28 cellular contexts compared by ENCODE assay signal in the genomic region with DNA sequence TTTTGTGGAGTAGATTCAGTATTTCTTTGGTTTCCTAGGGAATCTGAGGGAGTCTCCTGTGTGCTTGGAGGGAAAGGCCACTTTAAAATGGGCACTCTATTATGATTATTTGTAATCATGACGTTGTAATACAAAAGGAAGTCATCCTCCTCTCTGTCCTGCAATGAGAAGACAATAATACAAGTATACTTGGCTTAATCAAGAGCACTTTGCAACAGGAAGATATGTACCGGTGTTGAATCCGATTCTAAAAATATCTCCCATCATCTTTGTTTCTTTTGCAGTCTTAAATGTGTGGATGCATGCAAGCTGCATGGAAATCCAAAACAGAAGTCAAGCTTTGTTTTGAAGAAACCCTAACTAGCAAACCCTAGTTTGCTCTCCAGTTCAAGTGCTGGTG.
DNase-seq lines count a peak whose midpoint lies in the region; ATAC-seq and TF ChIP-seq lines count a peak whose summit lies in the region.
"Had no signal": no experiment of that assay in that cellular context is flagged by ENCODE, and none has a peak within 500 bp of the region (broad histone marks: within the 10 kb centered on the region; RNA-seq: fewer than 3 reads in every experiment).

No MANE protein-coding gene starts in this region.

- no TSS peak for BruUV-seq in mammary epithelial cell (replicated peaks; lab: Mats Ljungman, UMichigan)

- H3K36me3 ChIP-seq in OCI-LY3 (replicated peaks; ENCODE audit: low read depth, low read length) (no peaks in the 10 kb centered on the region), adipocyte (ENCODE audit: control insufficient read depth, insufficient read depth, low read length, severe bottlenecking) (no peaks in the 10 kb centered on the region), mammary epithelial cell (ENCODE audit: insufficient read depth, low read length) (no peaks in the 10 kb centered on the region)
- H3K36me3 ChIP-seq: HAP-1 had no signal

- no peak for TF ChIP-seq CTCF in OCI-LY3 (IDR thresholded peaks at IDR 0.05; ENCODE audit: low read depth, low read length)
- TF ChIP-seq CTCF in mammary epithelial cell (conservative IDR thresholded peaks at IDR 0.05 in 1 of 2, IDR thresholded peaks at IDR 0.05 in 1 of 2; ENCODE audit: extremely low read depth in 1 of 2, insufficient read depth in 1 of 2, low read depth in 1 of 2, low read length in 2 of 2), result no peak

- intact Hi-C loops in mammary epithelial cell (cut with micrococcal nuclease), result no loop called here

- no peaks in the 10 kb centered on the region for H3K4me1 ChIP-seq in OCI-LY3 (ENCODE audit: low read length)
- peaks cover 42% of the 10 kb centered on the region for H3K4me1 ChIP-seq in adipocyte (ENCODE audit: control insufficient read depth, insufficient read depth, low read length)
- no peaks in the 10 kb centered on the region for H3K4me1 ChIP-seq in mammary epithelial cell (ENCODE audit: insufficient read depth, low read length)
- H3K4me1 ChIP-seq: HAP-1 had no signal

- H3K9ac ChIP-seq in OCI-LY3 (ENCODE audit: low read length) (no peak overlapping the region), adipocyte (ENCODE audit: low read length) (peak overlapping the region; percentile 13), mammary epithelial cell (ENCODE audit: insufficient read depth, low read length) (no peak overlapping the region)

- H2AFZ ChIP-seq in OCI-LY3 (ENCODE audit: low read depth, low read length) (no peak overlapping the region), mammary epithelial cell (ENCODE audit: low read depth, low read length) (no peak overlapping the region)

- H3K4me3 ChIP-seq in OCI-LY3 (ENCODE audit: low read length), result no peak overlapping the region
- no peak overlapping the region for H3K4me3 ChIP-seq in adipocyte (ENCODE audit: low read length)
- no peak overlapping the region for H3K4me3 ChIP-seq in mammary epithelial cell (replicated peaks in 1 of 3; ENCODE audit: insufficient read depth in 1 of 3, low read depth in 2 of 3, low read length in 3 of 3)
- H3K4me3 ChIP-seq: GM12878, HAP-1 had no signal

- in situ Hi-C loops in mammary epithelial cell (cut with MboI; ENCODE audit: low sequenced_read_pairs in 2 of 2), result no loop called here

- H3K27me3 ChIP-seq in OCI-LY3 (ENCODE audit: low read depth, low read length) (peaks cover 5% of the 10 kb centered on the region; the same call in 1 of the 2 replicates), adipocyte (replicated peaks; ENCODE audit: control insufficient read depth, insufficient read depth, low read length) (no peaks in the 10 kb centered on the region), layer of hippocampus (ENCODE audit: control insufficient read depth, insufficient read depth, low read length) (no peaks in the 10 kb centered on the region), mammary epithelial cell (ENCODE audit: insufficient read depth, low read length) (no peaks in the 10 kb centered on the region)

- H3K4me2 ChIP-seq in OCI-LY3 (ENCODE audit: low read length), result 0 out of 2 replicates have a peak overlapping the region, but pooled peaks have one; percentile 14
- no peak overlapping the region for H3K4me2 ChIP-seq in mammary epithelial cell (ENCODE audit: insufficient read depth, low read depth, low read length)

- H3K27ac ChIP-seq in OCI-LY3 (ENCODE audit: low read length) (no peak overlapping the region), layer of hippocampus (ENCODE audit: low read depth, low read length) (peak overlapping the region; percentile 63), substantia nigra (ENCODE audit: low read depth, low read length, poor library complexity, severe bottlenecking) (peak overlapping the region; percentile 100), mammary epithelial cell (ENCODE audit: insufficient read depth, low read depth, low read length) (no peak overlapping the region)
- H3K27ac ChIP-seq: C4-2B, RWPE1 had no signal

- H3K79me2 ChIP-seq in OCI-LY3 (ENCODE audit: low read length) (no peaks in the 10 kb centered on the region), mammary epithelial cell (ENCODE audit: insufficient read depth, low read length) (no peaks in the 10 kb centered on the region)

- no peak for DNase-seq in adipocyte (ENCODE audit: low read depth)
- no peak for DNase-seq in substantia nigra (lab: John Stamatoyannopoulos, UW)
- DNase-seq in NCI-H146 treated with DMSO at 0.1 percent for 48 hours (lab: John Stamatoyannopoulos, UW; ENCODE audit: unreplicated experiment), result no peak
- DNase-seq in mammary epithelial cell, result no peak
- DNase-seq: Caco-2; CD8-positive, alpha-beta T cell; DMS 273 treated with DMSO at 0.1 percent for 48 hours; DMS79; EL; GDM1; GOT3; NCI-H1048; NCI-H1417 treated with DMSO at 0.1 percent for 48 hours; NCI-H187; NCI-H2081 treated with DMSO at 0.1 percent for 48 hours; NCI-H2171; NCI-H226; NCI-H510A treated with DMSO at 0.1 percent for 48 hours; NCI-H748 treated with DMSO at 0.1 percent for 48 hours; NK-92 treated with Interleukin-12 subunit alpha and Interleukin-12 subunit beta, amount 100 ng/mL, for 24 hours; SHP77 had no signal

- WGBS in mammary epithelial cell (ENCODE audit: low coverage, missing lambda C conversion rate), result 44% methylated on average over 3 of the region's 3 CpGs

- H3K9me3 ChIP-seq in OCI-LY3 (ENCODE audit: insufficient read depth, low read length), result no peaks in the 10 kb centered on the region
- no peaks in the 10 kb centered on the region for H3K9me3 ChIP-seq in adipocyte (ENCODE audit: control insufficient read depth, low read length)
- H3K9me3 ChIP-seq in mammary epithelial cell (replicated peaks; ENCODE audit: insufficient read depth, low read length), result peaks cover 6% of the 10 kb centered on the region
- H3K9me3 ChIP-seq: Caco-2, HAP-1 had no signal

- H4K20me1 ChIP-seq in OCI-LY3 (ENCODE audit: insufficient read depth, low read length) (no peaks in the 10 kb centered on the region), mammary epithelial cell (ENCODE audit: insufficient read depth, low read length) (no peaks in the 10 kb centered on the region)

- ATAC-seq in HG03520 (IDR thresholded peaks at IDR 0.05; ENCODE audit: unreplicated experiment), result no peak
- ATAC-seq: CD8-positive, alpha-beta T cell; GM12878 had no signal

- CTCF ChIA-PET in mammary epithelial cell (lab: Charles Lee; ENCODE audit: low non-redundant PET), result no interaction called here

- dilution Hi-C loops in mammary epithelial cell (cut with HindIII; ENCODE audit: low sequenced_read_pairs), result no loop called here

Comparison
In these comparisons a context has a peak if more than half of its experiments do, and no peak if none do; other contexts are left out.
1. H3K27ac ChIP-seq: peak in layer of hippocampus (single experiment) and substantia nigra (single experiment); none in OCI-LY3 (single experiment) and mammary epithelial cell (single experiment).